1 cellular context compared by ENCODE assay signal in the genomic region with DNA sequence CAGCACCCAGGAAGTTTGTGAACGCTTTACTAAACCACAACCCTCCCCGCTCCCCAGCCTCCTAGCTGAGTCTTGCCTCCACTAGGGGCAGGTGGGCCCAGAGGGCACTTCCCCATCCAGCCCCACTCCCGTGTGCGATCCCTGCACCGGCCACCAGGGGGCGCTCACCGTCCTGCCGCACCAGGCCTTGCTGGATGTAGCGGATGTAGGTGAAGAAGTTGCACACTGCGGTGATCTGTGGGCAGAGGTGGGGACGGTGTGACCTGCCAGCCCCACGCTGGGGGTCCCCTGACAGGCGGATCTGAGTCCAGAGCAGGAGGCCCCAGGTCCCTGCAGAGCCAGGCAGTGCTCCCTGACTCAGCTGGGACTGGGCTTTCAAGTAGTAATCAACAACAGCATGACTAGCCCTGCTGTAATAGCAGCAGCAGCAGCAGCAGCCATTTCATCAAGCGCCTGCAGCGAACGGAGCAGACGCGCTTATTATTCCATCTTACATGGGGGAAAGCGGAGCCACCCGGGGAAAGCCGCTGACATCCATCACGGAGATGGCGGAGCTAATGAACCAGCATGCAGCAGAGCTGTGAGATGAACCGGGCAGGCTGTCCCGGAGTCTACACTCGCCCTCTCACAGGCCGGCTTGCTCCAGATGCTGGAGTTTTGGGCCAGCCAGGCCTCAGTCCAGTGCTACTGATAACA.
TF ChIP-seq lines count a peak whose summit lies in the region.

No MANE protein-coding gene starts in this region.

TF ChIP-seq in H1, 55 proteins besides CTCF, POLR2A, EP300 and RAD21 (continued from another document):
- TF ChIP-seq CREB1 (IDR thresholded peaks at IDR 0.05) (0 out of 2 replicates have a peak, but pooled peaks have one; percentile 21), CBX8 (IDR thresholded peaks at IDR 0.05; ENCODE audit: borderline replicate concordance, low read depth, low read length) (no peak), YY1 (IDR thresholded peaks at IDR 0.05; ENCODE audit: low read depth, low read length) (0 out of 2 replicates have a peak, but pooled peaks have one; percentile 57), SIN3A (conservative IDR thresholded peaks at IDR 0.05 in 1 of 2, IDR thresholded peaks at IDR 0.05 in 1 of 2; ENCODE audit: low read depth in 1 of 2, low read length in 2 of 2) (peak in 1 of 2 experiments; percentile 55; a peak in 1 of 4 replicates), CHD2 (IDR thresholded peaks at IDR 0.05; ENCODE audit: low read length) (no peak), TBP (IDR thresholded peaks at IDR 0.05; ENCODE audit: low read depth, low read length) (no peak)
- TF ChIP-seq, protein P1, sequence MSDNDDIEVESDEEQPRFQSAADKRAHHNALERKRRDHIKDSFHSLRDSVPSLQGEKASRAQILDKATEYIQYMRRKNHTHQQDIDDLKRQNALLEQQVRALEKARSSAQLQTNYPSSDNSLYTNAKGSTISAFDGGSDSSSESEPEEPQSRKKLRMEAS (IDR thresholded peaks at IDR 0.05) = peak; percentile 68
